8 cellular contexts compared by ENCODE assay signal in the genomic region with DNA sequence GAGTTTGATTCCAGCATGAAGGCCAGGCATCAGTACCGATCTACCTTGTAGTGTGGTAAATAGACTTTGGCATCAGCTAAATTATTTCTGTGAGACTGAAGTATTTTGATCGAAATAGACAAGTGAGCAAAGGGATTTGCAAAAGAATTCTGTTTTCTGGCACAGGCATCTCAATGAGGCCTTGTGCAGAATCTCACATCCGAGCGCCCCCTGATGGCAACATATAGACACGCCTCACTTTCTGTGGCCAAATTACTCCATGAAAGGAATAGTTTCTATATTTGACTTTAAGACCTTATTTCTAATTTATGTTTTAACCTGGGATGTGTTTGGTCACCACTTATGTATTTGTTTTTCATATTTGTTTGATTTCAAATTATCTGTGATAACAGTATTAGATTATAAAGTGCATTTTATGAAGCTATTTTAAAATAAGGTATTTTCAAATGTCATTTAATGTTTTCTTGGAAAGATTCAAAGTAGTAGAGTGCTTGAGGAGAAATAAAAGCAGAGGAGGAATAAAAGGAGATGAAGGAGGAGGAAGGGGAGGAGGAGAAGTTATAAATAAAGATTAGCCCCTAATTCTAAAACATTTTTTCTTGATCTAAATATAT.
DNase-seq lines count a peak whose midpoint lies in the region; ATAC-seq and TF ChIP-seq lines count a peak whose summit lies in the region.

No MANE protein-coding gene starts in this region.

- no peaks in the 10 kb centered on the region for H3K79me2 ChIP-seq in Loucy (ENCODE audit: insufficient read depth, low read length)

- H3K36me3 Mint-ChIP-seq in activated T-cell treated with anti-CD3 and anti-CD28 coated beads, Interleukin-2, amount 50 U/mL, for 72 hours (ENCODE audit: insufficient read depth in 2 of 2) = no peaks in the 10 kb centered on the region
- H3K36me3 Mint-ChIP-seq in activated T-cell treated with anti-CD3 and anti-CD28 coated beads, Interleukin-2, amount 50 U/mL, for 24 hours (ENCODE audit: low read depth) = no peaks in the 10 kb centered on the region

- H2AFZ ChIP-seq in Loucy (ENCODE audit: low read length) = no peak overlapping the region

- H3K4me3 Mint-ChIP-seq in activated T-cell treated with anti-CD3 and anti-CD28 coated beads, Interleukin-2, amount 50 U/mL, for 72 hours = no peak overlapping the region
- no peak overlapping the region for H3K4me3 Mint-ChIP-seq in activated T-cell treated with anti-CD3 and anti-CD28 coated beads, Interleukin-2, amount 50 U/mL, for 24 hours

- no peaks in the 10 kb centered on the region for H3K27me3 ChIP-seq in Loucy (ENCODE audit: insufficient read depth, low read length, poor library complexity, severe bottlenecking)

- no peak overlapping the region for H3K4me3 ChIP-seq in Loucy (ENCODE audit: low read length, poor library complexity, severe bottlenecking)

- H3K9me3 ChIP-seq in Loucy (ENCODE audit: insufficient read depth, low read depth, low read length) = no peaks in the 10 kb centered on the region

- H3K9me2 ChIP-seq in Loucy (replicated peaks; ENCODE audit: low read depth, low read length) = no peaks in the 10 kb centered on the region

- H3F3A ChIP-seq in Loucy (ENCODE audit: low read depth) = no peaks in the 10 kb centered on the region

- H3K4me2 ChIP-seq in Loucy (ENCODE audit: low read depth, low read length, poor library complexity, severe bottlenecking) = no peak overlapping the region

- no peak overlapping the region for H3K27ac Mint-ChIP-seq in activated T-cell treated with anti-CD3 and anti-CD28 coated beads, Interleukin-2, amount 50 U/mL, for 72 hours
- H3K27ac Mint-ChIP-seq in activated T-cell treated with anti-CD3 and anti-CD28 coated beads, Interleukin-2, amount 50 U/mL, for 24 hours = no peak overlapping the region

- peaks cover 0 to 2% of the 10 kb centered on the region in 2 donors for H3K9me3 Mint-ChIP-seq in activated T-cell treated with anti-CD3 and anti-CD28 coated beads, Interleukin-2, amount 50 U/mL, for 72 hours
- H3K9me3 Mint-ChIP-seq in activated T-cell treated with anti-CD3 and anti-CD28 coated beads, Interleukin-2, amount 50 U/mL, for 24 hours = no peaks in the 10 kb centered on the region

- H4K20me1 ChIP-seq in Loucy (ENCODE audit: insufficient read depth, low read length, poor library complexity, severe bottlenecking) = no peaks in the 10 kb centered on the region

- ATAC-seq in activated T-cell treated with anti-CD3 and anti-CD28 coated beads, Interleukin-2, amount 50 U/mL, for 72 hours (replicated peaks in 1 of 2) = no peak
- no peak for ATAC-seq in HG03097 (IDR thresholded peaks at IDR 0.05; ENCODE audit: low FRiP score, unreplicated experiment)

- peak; percentile 1 to 4 for DNase-seq in activated T-cell treated with anti-CD3 and anti-CD28 coated beads, Interleukin-2, amount 50 U/mL, for 72 hours
- DNase-seq in activated T-cell treated with anti-CD3 and anti-CD28 coated beads, Interleukin-2, amount 50 U/mL, for 24 hours = no peak
- DNase-seq in amniotic stem cell (lab: John Stamatoyannopoulos, UW) (peak; percentile 26), left kidney (ENCODE audit: low read depth, low spot score) (peak; percentile 59), activated gamma-delta T cell treated with Interleukin-2 at 50 U/mL for 16 hours (no peak)
- DNase-seq in activated CD8-positive, alpha-beta memory T cell treated with anti-CD3 and anti-CD28 coated beads for 24 hours = no peak

- H3K4me1 Mint-ChIP-seq in activated T-cell treated with anti-CD3 and anti-CD28 coated beads, Interleukin-2, amount 50 U/mL, for 72 hours (ENCODE audit: low read depth) = no peaks in the 10 kb centered on the region
- H3K4me1 Mint-ChIP-seq in activated T-cell treated with anti-CD3 and anti-CD28 coated beads, Interleukin-2, amount 50 U/mL, for 24 hours (ENCODE audit: low read depth) = no peaks in the 10 kb centered on the region

- peak; percentile 86 for TF ChIP-seq CTCF in Loucy (conservative IDR thresholded peaks at IDR 0.05; ENCODE audit: low read length)

- no peaks in the 10 kb centered on the region for H3K4me1 ChIP-seq in Loucy (ENCODE audit: insufficient read depth, low read length, poor library complexity, severe bottlenecking)

- peaks cover 5% of the 10 kb centered on the region for H3K27me3 Mint-ChIP-seq in activated T-cell treated with anti-CD3 and anti-CD28 coated beads, Interleukin-2, amount 50 U/mL, for 72 hours (ENCODE audit: low read depth)
- H3K27me3 Mint-ChIP-seq in activated T-cell treated with anti-CD3 and anti-CD28 coated beads, Interleukin-2, amount 50 U/mL, for 24 hours = peaks cover 3% of the 10 kb centered on the region

- H3K36me3 ChIP-seq in Loucy (ENCODE audit: insufficient read depth, low read length) = no peaks in the 10 kb centered on the region

- no peak overlapping the region for H3K9ac ChIP-seq in Loucy (ENCODE audit: low read depth, low read length, poor library complexity, severe bottlenecking)

Comparison
In these comparisons a context has a peak if more than half of its experiments do, and no peak if none do; other contexts are left out.
1. DNase-seq: peak in activated T-cell treated with anti-CD3 and anti-CD28 coated beads, Interleukin-2, amount 50 U/mL, for 72 hours (2 of 2), amniotic stem cell (single experiment) and left kidney (single experiment); none in activated T-cell treated with anti-CD3 and anti-CD28 coated beads, Interleukin-2, amount 50 U/mL, for 24 hours (single experiment), activated gamma-delta T cell treated with Interleukin-2 at 50 U/mL for 16 hours (single experiment) and activated CD8-positive, alpha-beta memory T cell treated with anti-CD3 and anti-CD28 coated beads for 24 hours (single experiment).